34 cellular contexts compared by ENCODE assay signal in the genomic region with DNA sequence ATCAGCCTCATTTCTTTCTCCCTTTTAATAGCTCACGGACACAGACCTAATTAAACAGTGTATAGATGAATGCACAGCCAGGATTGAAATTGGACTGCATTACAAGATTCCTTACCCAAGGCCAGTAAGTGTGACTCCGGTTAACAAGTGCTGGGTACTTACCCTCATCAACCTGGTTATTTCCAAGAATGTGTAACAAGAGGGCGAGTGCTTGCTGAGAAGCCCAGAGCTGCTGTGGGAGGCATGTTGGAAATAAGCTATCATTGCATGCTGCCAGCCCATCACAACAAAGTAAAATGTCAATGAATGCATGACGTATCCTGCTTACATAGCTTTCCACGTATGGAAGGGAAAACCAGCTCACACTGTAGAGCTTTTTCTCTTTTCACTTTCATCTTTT.
"Had no signal": no experiment of that assay in that cellular context is flagged by ENCODE, and none has a peak within 500 bp of the region (broad histone marks: within the 10 kb centered on the region; RNA-seq: fewer than 3 reads in every experiment).

No MANE protein-coding gene starts in this region.

- H3K4me3 Mint-ChIP-seq: activated B cell treated with CpG ODN at 0.5 μM for 24 hours; activated CD4-positive, alpha-beta memory T cell treated with anti-CD3 and anti-CD28 coated beads for 36 hours; activated naive CD4-positive, alpha-beta T cell treated with anti-CD3 and anti-CD28 coated beads, Interleukin-2, amount 50 U/mL, for 24 hours; activated T-cell treated with anti-CD3 and anti-CD28 coated beads, Interleukin-2, amount 50 U/mL, for 72 hours; T-helper 1 cell treated with Interleukin-12 subunit alpha and Interleukin-12 subunit beta and Interleukin-4 antibody, amounts not matched to agents 30 μg/mL and 1 μg/mL, for 36 hours; T-helper 2 cell treated with Interferon-gamma antibody and Interleukin-4, amounts not matched to agents 5 μg/mL and 100 μg/mL, for 36 hours had no signal

- ATAC-seq: PC-3 had no signal

- H3K27me3 ChIP-seq: Peyer's patch, SJSA1 had no signal

- H3K27ac Mint-ChIP-seq: activated B cell treated with CpG ODN at 0.5 μM for 24 hours; activated CD4-positive, alpha-beta memory T cell treated with anti-CD3 and anti-CD28 coated beads for 36 hours; activated naive CD4-positive, alpha-beta T cell treated with anti-CD3 and anti-CD28 coated beads, Interleukin-2, amount 50 U/mL, for 24 hours; activated T-helper 2 cell treated with anti-CD3 and anti-CD28 coated beads, Interferon-gamma antibody, Interleukin-2, Interleukin-4, amounts not matched to agents 10 μg/mL and 5 μg/mL and 100 μg/mL, durations not matched to agents 14 hours and 24 hours and 36 hours; T-helper 1 cell treated with Interleukin-12 subunit alpha and Interleukin-12 subunit beta and Interleukin-4 antibody, amounts not matched to agents 30 μg/mL and 1 μg/mL, for 36 hours; T-helper 2 cell treated with Interferon-gamma antibody and Interleukin-4, amounts not matched to agents 5 μg/mL and 100 μg/mL, for 36 hours had no signal

- H3K4me3 ChIP-seq: Peyer's patch, SJSA1 had no signal

- DNase-seq: activated B cell treated with CpG ODN at 0.5 μM for 24 hours; activated CD4-positive, alpha-beta memory T cell treated with anti-CD3 and anti-CD28 coated beads for 36 hours; activated CD4-positive, alpha-beta T cell treated with anti-CD3 and anti-CD28 coated beads for 48 hours; activated CD4-positive, CD25-positive, alpha-beta regulatory T cell treated with anti-CD3 and anti-CD28 coated beads, Interleukin-2, amount 50 U/mL, for 72 hours; activated gamma-delta T cell; activated naive CD4-positive, alpha-beta T cell treated with Interleukin-2 at 50 U/mL for 16 hours; activated T-cell treated with anti-CD3 and anti-CD28 coated beads, Interleukin-2, amount 50 U/mL, for 1 hour; activated T-cell treated with anti-CD3 and anti-CD28 coated beads, Interleukin-2, amount 50 U/mL, for 72 hours; anterior cingulate cortex; caudate nucleus; NCI-H1092 treated with DMSO at 0.1 percent for 48 hours; NCI-H1417; NCI-H146; NCI-H187; NCI-H2029 treated with DMSO at 0.1 percent for 48 hours; NCI-H2107; NCI-H2171; NCI-H510A; NCI-H526; NCI-H748 treated with DMSO at 0.1 percent for 48 hours; NK-92 treated with Interleukin-12 subunit alpha and Interleukin-12 subunit beta, amount 100 ng/mL, for 24 hours; PC-3; Peyer's patch; RPMI8226; SHP77 treated with DMSO at 0.1 percent for 48 hours; SK-N-SH had no signal

- H3K27ac ChIP-seq: KMS-11, Peyer's patch, SJSA1, VCaP had no signal

- H3K9me3 ChIP-seq: Peyer's patch, SJSA1, SK-N-SH had no signal

- H3K27me3 Mint-ChIP-seq: activated B cell treated with CpG ODN at 0.5 μM for 24 hours; activated CD4-positive, alpha-beta memory T cell treated with anti-CD3 and anti-CD28 coated beads for 36 hours; activated naive CD4-positive, alpha-beta T cell treated with anti-CD3 and anti-CD28 coated beads, Interleukin-2, amount 50 U/mL, for 24 hours; brain had no signal

- H3K4me1 ChIP-seq: Peyer's patch, SJSA1 had no signal

- H3K9me3 Mint-ChIP-seq: activated B cell treated with CpG ODN at 0.5 μM for 24 hours; activated CD4-positive, alpha-beta memory T cell treated with anti-CD3 and anti-CD28 coated beads for 36 hours; activated naive CD4-positive, alpha-beta T cell treated with anti-CD3 and anti-CD28 coated beads, Interleukin-2, amount 50 U/mL, for 24 hours; activated T-cell treated with anti-CD3 and anti-CD28 coated beads, Interleukin-2, amount 50 U/mL, for 72 hours; brain; T-helper 1 cell treated with Interleukin-12 subunit alpha and Interleukin-12 subunit beta and Interleukin-4 antibody, amounts not matched to agents 30 μg/mL and 1 μg/mL, for 36 hours; T-helper 2 cell treated with Interferon-gamma antibody and Interleukin-4, amounts not matched to agents 5 μg/mL and 100 μg/mL, for 36 hours had no signal

- H3K36me3 ChIP-seq: Peyer's patch, SJSA1 had no signal
